ENCODE assay signal across 31 cellular contexts in genomic region chr5:17383526-17383925, GRCh38.
"Had no signal": no experiment of that assay in that cellular context is flagged by ENCODE, and none has a peak within 500 bp of the region (broad histone marks: within the 10 kb centered on the region; RNA-seq: fewer than 3 reads in every experiment).

No MANE protein-coding gene starts in this region.

- H3K27ac Mint-ChIP-seq: activated B cell treated with CpG ODN at 0.5 μM for 24 hours; activated CD4-positive, alpha-beta memory T cell treated with anti-CD3 and anti-CD28 coated beads for 36 hours; activated CD4-positive, alpha-beta T cell treated with anti-CD3 and anti-CD28 coated beads, Interleukin-2, amount 10 ng/mL, durations not matched to agents 24 days and 14 days; activated CD8-positive, alpha-beta memory T cell treated with anti-CD3 and anti-CD28 coated beads, Interleukin-2, amount 10 ng/mL, durations not matched to agents 7 days and 5 days; activated CD8-positive, alpha-beta T cell treated with anti-CD3 and anti-CD28 coated beads, Interleukin-2, amount 10 ng/mL, durations not matched to agents 7 days and 5 days; activated naive CD4-positive, alpha-beta T cell treated with anti-CD3 and anti-CD28 coated beads, Interleukin-2, amount 10 ng/mL, durations not matched to agents 7 days and 5 days; activated naive CD8-positive, alpha-beta T cell treated with anti-CD3 and anti-CD28 coated beads, Interleukin-2, amount 10 ng/mL, durations not matched to agents 7 days and 5 days; activated T-helper 1 cell treated with anti-CD3 and anti-CD28 coated beads, Interleukin-12 subunit alpha, Interleukin-12 subunit beta, Interleukin-2, Interleukin-4 antibody, amounts not matched to agents 30 ng/mL and 10 ng/mL and 1 ng/mL, durations not matched to agents 14 hours and 24 hours and 36 hours; effector memory CD8-positive, alpha-beta T cell; T-helper 2 cell treated with Interferon-gamma antibody and Interleukin-4, amounts not matched to agents 5 μg/mL and 100 μg/mL, for 36 hours had no signal

- H3K4me1 Mint-ChIP-seq: activated CD4-positive, alpha-beta T cell treated with anti-CD3 and anti-CD28 coated beads, Interleukin-2, amount 10 ng/mL, durations not matched to agents 24 days and 14 days; activated CD8-positive, alpha-beta memory T cell treated with anti-CD3 and anti-CD28 coated beads, Interleukin-2, amount 10 ng/mL, durations not matched to agents 7 days and 5 days; activated naive CD4-positive, alpha-beta T cell treated with anti-CD3 and anti-CD28 coated beads, Interleukin-2, amount 10 ng/mL, durations not matched to agents 7 days and 5 days; activated naive CD8-positive, alpha-beta T cell treated with anti-CD3 and anti-CD28 coated beads, Interleukin-2, amount 10 ng/mL, durations not matched to agents 7 days and 5 days had no signal

- FAIRE-seq: colon had no signal

- ATAC-seq: activated CD4-positive, CD25-positive, alpha-beta regulatory T cell treated with anti-CD3 and anti-CD28 coated beads, Interleukin-2, amount 50 U/mL, for 24 hours; activated CD8-positive, alpha-beta memory T cell treated with anti-CD3 and anti-CD28 coated beads, Interleukin-2, amount 10 ng/mL, durations not matched to agents 7 days and 5 days; activated CD8-positive, alpha-beta T cell treated with anti-CD3 and anti-CD28 coated beads, Interleukin-2, amount 10 ng/mL, durations not matched to agents 7 days and 5 days; activated naive CD4-positive, alpha-beta T cell treated with anti-CD3 and anti-CD28 coated beads, Interleukin-2, amount 50 U/mL, for 72 hours; effector memory CD8-positive, alpha-beta T cell; foreskin keratinocyte; gastrocnemius medialis; heart right ventricle had no signal

- DNase-seq: activated B cell treated with CpG ODN at 0.5 μM for 24 hours; activated CD4-positive, alpha-beta memory T cell treated with anti-CD3 and anti-CD28 coated beads for 36 hours; activated CD4-positive, alpha-beta T cell treated with anti-CD3 and anti-CD28 coated beads, Interleukin-2, amount 10 ng/mL, durations not matched to agents 24 days and 14 days; activated CD8-positive, alpha-beta memory T cell treated with anti-CD3 and anti-CD28 coated beads, Interleukin-2, amount 10 ng/mL, durations not matched to agents 7 days and 5 days; activated CD8-positive, alpha-beta memory T cell treated with anti-CD3 and anti-CD28 coated beads, Interleukin-2, amount 50 U/mL, for 4 hours; activated CD8-positive, alpha-beta T cell treated with anti-CD3 and anti-CD28 coated beads, Interleukin-2, amount 10 ng/mL, durations not matched to agents 7 days and 5 days; activated gamma-delta T cell; activated naive CD4-positive, alpha-beta T cell; activated naive CD4-positive, alpha-beta T cell treated with anti-CD3 and anti-CD28 coated beads, Interleukin-2, amount 10 ng/mL, durations not matched to agents 7 days and 5 days; activated naive CD8-positive, alpha-beta T cell treated with anti-CD3 and anti-CD28 coated beads, Interleukin-2, amount 10 ng/mL, durations not matched to agents 7 days and 5 days; activated T-cell treated with anti-CD3 and anti-CD28 coated beads, Interleukin-2, amount 50 U/mL, for 1 hour; activated T-cell treated with anti-CD3 and anti-CD28 coated beads, Interleukin-2, amount 50 U/mL, for 48 hours; brain microvascular endothelial cell; cortex of kidney; dermis blood vessel endothelial cell; effector CD4-positive, alpha-beta T cell; effector memory CD8-positive, alpha-beta T cell; erythroblast; foreskin keratinocyte; gastrocnemius medialis; heart right ventricle; T1000; WERI-Rb-1 had no signal

- H3K27ac ChIP-seq: ascending aorta, brain microvascular endothelial cell, esophagus muscularis mucosa, foreskin keratinocyte, gastrocnemius medialis, heart right ventricle, hepatocyte, WERI-Rb-1 had no signal

- H3K4me1 ChIP-seq: ascending aorta, esophagus muscularis mucosa, gastrocnemius medialis had no signal

- H3K79me2 ChIP-seq: hepatocyte had no signal

- H2AFZ ChIP-seq: hepatocyte had no signal

- H3K9me3 Mint-ChIP-seq: activated B cell treated with CpG ODN at 0.5 μM for 24 hours; activated CD4-positive, alpha-beta T cell treated with anti-CD3 and anti-CD28 coated beads, Interleukin-2, amount 10 ng/mL, durations not matched to agents 24 days and 14 days had no signal

- H3K4me3 Mint-ChIP-seq: activated B cell treated with CpG ODN at 0.5 μM for 24 hours; activated CD4-positive, alpha-beta memory T cell treated with anti-CD3 and anti-CD28 coated beads for 36 hours; activated CD4-positive, alpha-beta T cell treated with anti-CD3 and anti-CD28 coated beads, Interleukin-2, amount 10 ng/mL, durations not matched to agents 24 days and 14 days; activated CD8-positive, alpha-beta memory T cell treated with anti-CD3 and anti-CD28 coated beads, Interleukin-2, amount 10 ng/mL, durations not matched to agents 7 days and 5 days; activated CD8-positive, alpha-beta T cell treated with anti-CD3 and anti-CD28 coated beads, Interleukin-2, amount 10 ng/mL, durations not matched to agents 7 days and 5 days; activated naive CD4-positive, alpha-beta T cell treated with anti-CD3 and anti-CD28 coated beads, Interleukin-2, amount 10 ng/mL, durations not matched to agents 7 days and 5 days; activated naive CD8-positive, alpha-beta T cell treated with anti-CD3 and anti-CD28 coated beads, Interleukin-2, amount 10 ng/mL, durations not matched to agents 7 days and 5 days; activated T-helper 1 cell treated with anti-CD3 and anti-CD28 coated beads, Interleukin-12 subunit alpha, Interleukin-12 subunit beta, Interleukin-2, Interleukin-4 antibody, amounts not matched to agents 30 ng/mL and 10 ng/mL and 1 ng/mL, durations not matched to agents 14 hours and 24 hours and 36 hours; effector memory CD8-positive, alpha-beta T cell; T-helper 2 cell treated with Interferon-gamma antibody and Interleukin-4, amounts not matched to agents 5 μg/mL and 100 μg/mL, for 36 hours had no signal

- H3K36me3 Mint-ChIP-seq: activated CD4-positive, alpha-beta memory T cell treated with anti-CD3 and anti-CD28 coated beads for 36 hours; activated CD8-positive, alpha-beta memory T cell treated with anti-CD3 and anti-CD28 coated beads, Interleukin-2, amount 10 ng/mL, durations not matched to agents 7 days and 5 days; activated naive CD4-positive, alpha-beta T cell treated with anti-CD3 and anti-CD28 coated beads, Interleukin-2, amount 10 ng/mL, durations not matched to agents 7 days and 5 days; activated naive CD8-positive, alpha-beta T cell treated with anti-CD3 and anti-CD28 coated beads, Interleukin-2, amount 10 ng/mL, durations not matched to agents 7 days and 5 days had no signal

- H3K27me3 ChIP-seq: ascending aorta, brain microvascular endothelial cell, foreskin keratinocyte, gastrocnemius medialis, hepatocyte had no signal

- H3K9me3 ChIP-seq: ascending aorta, gastrocnemius medialis had no signal

- H3K4me3 ChIP-seq: ascending aorta, esophagus muscularis mucosa, gastrocnemius medialis, heart right ventricle, hepatocyte had no signal

- H3K27me3 Mint-ChIP-seq: activated B cell treated with CpG ODN at 0.5 μM for 24 hours; activated CD4-positive, alpha-beta memory T cell treated with anti-CD3 and anti-CD28 coated beads for 36 hours; activated CD4-positive, alpha-beta T cell treated with anti-CD3 and anti-CD28 coated beads, Interleukin-2, amount 10 ng/mL, durations not matched to agents 24 days and 14 days; activated CD8-positive, alpha-beta memory T cell treated with anti-CD3 and anti-CD28 coated beads, Interleukin-2, amount 10 ng/mL, durations not matched to agents 7 days and 5 days; activated naive CD4-positive, alpha-beta T cell treated with anti-CD3 and anti-CD28 coated beads, Interleukin-2, amount 10 ng/mL, durations not matched to agents 7 days and 5 days; activated naive CD8-positive, alpha-beta T cell treated with anti-CD3 and anti-CD28 coated beads, Interleukin-2, amount 10 ng/mL, durations not matched to agents 7 days and 5 days; effector memory CD8-positive, alpha-beta T cell had no signal

- H3K4me2 ChIP-seq: hepatocyte had no signal

- H3K36me3 ChIP-seq: ascending aorta, brain microvascular endothelial cell, esophagus muscularis mucosa, gastrocnemius medialis, heart right ventricle, WERI-Rb-1 had no signal
